1 cellular context compared by ENCODE assay signal in the genomic region with DNA sequence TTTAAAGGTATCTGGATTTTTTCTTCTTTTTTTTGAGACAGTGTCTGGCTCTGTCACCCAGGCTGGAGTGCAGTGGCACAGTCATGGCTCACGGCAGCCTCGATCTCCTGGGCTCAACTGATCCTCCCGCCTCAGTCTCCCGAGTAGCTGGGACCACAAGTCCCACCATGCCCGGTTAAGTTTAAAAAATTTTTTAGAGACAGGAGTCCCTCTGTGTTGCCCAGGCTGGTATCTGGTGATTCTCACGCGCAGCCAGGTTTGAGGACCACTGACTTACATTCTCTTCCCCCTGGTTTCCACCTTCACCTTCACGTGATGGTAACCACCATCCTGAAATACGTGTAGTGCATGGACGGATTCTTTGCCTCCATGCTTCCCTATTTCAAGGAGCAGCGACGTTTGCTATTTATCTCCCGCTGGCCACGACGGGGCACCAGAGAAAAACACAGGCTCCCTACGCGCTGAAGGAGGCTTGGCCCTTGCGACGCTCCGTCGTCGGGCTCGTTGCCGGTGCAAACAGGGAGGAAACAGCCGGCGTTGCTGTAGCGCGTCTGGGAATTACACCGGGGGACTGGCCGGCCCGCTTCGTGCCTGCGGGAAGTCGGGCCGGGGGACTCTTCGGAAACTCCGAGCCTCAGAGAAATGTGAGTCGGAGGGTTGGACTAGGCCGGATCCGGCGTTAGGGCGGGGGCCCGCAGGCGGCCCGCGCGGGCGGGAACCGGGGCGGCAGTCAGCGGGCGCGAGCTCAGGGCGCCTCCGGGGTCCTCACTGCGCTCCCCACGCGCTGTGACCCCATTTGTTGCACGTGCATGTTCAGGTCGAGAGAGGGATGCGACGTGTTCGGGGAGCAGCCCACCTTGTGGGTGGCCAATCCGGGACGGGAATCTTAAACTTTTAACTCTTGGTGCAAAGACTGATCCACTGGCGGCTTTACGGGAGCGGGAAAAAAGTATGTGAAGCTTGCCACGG.
TF ChIP-seq lines count a peak whose summit lies in the region.

A gene with protein sequence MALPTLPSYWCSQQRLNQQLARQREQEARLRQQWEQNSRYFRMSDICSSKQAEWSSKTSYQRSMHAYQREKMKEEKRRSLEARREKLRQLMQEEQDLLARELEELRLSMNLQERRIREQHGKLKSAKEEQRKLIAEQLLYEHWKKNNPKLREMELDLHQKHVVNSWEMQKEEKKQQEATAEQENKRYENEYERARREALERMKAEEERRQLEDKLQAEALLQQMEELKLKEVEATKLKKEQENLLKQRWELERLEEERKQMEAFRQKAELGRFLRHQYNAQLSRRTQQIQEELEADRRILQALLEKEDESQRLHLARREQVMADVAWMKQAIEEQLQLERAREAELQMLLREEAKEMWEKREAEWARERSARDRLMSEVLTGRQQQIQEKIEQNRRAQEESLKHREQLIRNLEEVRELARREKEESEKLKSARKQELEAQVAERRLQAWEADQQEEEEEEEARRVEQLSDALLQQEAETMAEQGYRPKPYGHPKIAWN (plus strand): TSS at position 492 of the 969 bp plus-strand sequence. CDS start 2,753 bp downstream, outside the sequence.

TF ChIP-seq in HepG2, 621 proteins besides CTCF, POLR2A, EP300 and RAD21 (continued from another document and continues in another):
- TF ChIP-seq, protein P1, sequence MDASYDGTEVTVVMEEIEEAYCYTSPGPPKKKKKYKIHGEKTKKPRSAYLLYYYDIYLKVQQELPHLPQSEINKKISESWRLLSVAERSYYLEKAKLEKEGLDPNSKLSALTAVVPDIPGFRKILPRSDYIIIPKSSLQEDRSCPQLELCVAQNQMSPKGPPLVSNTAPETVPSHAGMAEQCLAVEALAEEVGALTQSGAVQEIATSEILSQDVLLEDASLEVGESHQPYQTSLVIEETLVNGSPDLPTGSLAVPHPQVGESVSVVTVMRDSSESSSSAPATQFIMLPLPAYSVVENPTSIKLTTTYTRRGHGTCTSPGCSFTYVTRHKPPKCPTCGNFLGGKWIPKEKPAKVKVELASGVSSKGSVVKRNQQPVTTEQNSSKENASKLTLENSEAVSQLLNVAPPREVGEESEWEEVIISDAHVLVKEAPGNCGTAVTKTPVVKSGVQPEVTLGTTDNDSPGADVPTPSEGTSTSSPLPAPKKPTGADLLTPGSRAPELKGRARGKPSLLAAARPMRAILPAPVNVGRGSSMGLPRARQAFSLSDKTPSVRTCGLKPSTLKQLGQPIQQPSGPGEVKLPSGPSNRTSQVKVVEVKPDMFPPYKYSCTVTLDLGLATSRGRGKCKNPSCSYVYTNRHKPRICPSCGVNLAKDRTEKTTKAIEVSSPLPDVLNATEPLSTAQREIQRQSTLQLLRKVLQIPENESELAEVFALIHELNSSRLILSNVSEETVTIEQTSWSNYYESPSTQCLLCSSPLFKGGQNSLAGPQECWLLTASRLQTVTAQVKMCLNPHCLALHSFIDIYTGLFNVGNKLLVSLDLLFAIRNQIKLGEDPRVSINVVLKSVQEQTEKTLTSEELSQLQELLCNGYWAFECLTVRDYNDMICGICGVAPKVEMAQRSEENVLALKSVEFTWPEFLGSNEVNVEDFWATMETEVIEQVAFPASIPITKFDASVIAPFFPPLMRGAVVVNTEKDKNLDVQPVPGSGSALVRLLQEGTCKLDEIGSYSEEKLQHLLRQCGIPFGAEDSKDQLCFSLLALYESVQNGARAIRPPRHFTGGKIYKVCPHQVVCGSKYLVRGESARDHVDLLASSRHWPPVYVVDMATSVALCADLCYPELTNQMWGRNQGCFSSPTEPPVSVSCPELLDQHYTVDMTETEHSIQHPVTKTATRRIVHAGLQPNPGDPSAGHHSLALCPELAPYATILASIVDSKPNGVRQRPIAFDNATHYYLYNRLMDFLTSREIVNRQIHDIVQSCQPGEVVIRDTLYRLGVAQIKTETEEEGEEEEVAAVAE (CRISPR knock-in tag; IDR thresholded peaks at IDR 0.05; ENCODE audit: borderline replicate concordance): 0 out of 2 replicates have a peak, but pooled peaks have one; percentile 42
- TF ChIP-seq, protein P2, sequence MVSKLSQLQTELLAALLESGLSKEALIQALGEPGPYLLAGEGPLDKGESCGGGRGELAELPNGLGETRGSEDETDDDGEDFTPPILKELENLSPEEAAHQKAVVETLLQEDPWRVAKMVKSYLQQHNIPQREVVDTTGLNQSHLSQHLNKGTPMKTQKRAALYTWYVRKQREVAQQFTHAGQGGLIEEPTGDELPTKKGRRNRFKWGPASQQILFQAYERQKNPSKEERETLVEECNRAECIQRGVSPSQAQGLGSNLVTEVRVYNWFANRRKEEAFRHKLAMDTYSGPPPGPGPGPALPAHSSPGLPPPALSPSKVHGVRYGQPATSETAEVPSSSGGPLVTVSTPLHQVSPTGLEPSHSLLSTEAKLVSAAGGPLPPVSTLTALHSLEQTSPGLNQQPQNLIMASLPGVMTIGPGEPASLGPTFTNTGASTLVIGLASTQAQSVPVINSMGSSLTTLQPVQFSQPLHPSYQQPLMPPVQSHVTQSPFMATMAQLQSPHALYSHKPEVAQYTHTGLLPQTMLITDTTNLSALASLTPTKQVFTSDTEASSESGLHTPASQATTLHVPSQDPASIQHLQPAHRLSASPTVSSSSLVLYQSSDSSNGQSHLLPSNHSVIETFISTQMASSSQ (IDR thresholded peaks at IDR 0.05; ENCODE audit: low read depth): no peak
- TF ChIP-seq, protein P2 (CRISPR knock-in tag; IDR thresholded peaks at IDR 0.05; ENCODE audit: borderline replicate concordance): peak; percentile 65; the same call in 1 of the 2 replicates
- TF ChIP-seq, protein P3, sequence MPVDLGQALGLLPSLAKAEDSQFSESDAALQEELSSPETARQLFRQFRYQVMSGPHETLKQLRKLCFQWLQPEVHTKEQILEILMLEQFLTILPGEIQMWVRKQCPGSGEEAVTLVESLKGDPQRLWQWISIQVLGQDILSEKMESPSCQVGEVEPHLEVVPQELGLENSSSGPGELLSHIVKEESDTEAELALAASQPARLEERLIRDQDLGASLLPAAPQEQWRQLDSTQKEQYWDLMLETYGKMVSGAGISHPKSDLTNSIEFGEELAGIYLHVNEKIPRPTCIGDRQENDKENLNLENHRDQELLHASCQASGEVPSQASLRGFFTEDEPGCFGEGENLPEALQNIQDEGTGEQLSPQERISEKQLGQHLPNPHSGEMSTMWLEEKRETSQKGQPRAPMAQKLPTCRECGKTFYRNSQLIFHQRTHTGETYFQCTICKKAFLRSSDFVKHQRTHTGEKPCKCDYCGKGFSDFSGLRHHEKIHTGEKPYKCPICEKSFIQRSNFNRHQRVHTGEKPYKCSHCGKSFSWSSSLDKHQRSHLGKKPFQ (CRISPR knock-in tag; IDR thresholded peaks at IDR 0.05; ENCODE audit: insufficient replicate concordance): no peak
- TF ChIP-seq MXI1 (IDR thresholded peaks at IDR 0.05; ENCODE audit: borderline replicate concordance, low read depth, low read length) (peak; percentile 67; the same call in 1 of the 3 replicates), ZNF296 (CRISPR knock-in tag; conservative IDR thresholded peaks at IDR 0.05) (no peak; the same call in 1 of the 2 replicates), ZNF24 (IDR thresholded peaks at IDR 0.05) (no peak), SIN3B (IDR thresholded peaks at IDR 0.05; ENCODE audit: low read length) (no peak), FOXA1 (IDR thresholded peaks at IDR 0.05) (no peak), FOXA1 (CRISPR knock-in tag; IDR thresholded peaks at IDR 0.05) (peak; percentile 66; the same call in 1 of the 2 replicates), CEBPG (CRISPR knock-in tag; IDR thresholded peaks at IDR 0.05) (peak; percentile 44; the same call in 1 of the 2 replicates), ZNF850 (CRISPR knock-in tag; conservative IDR thresholded peaks at IDR 0.05) (no peak), ZNF674 (CRISPR knock-in tag; IDR thresholded peaks at IDR 0.05; ENCODE audit: low read depth) (no peak), SATB2 (CRISPR knock-in tag; IDR thresholded peaks at IDR 0.05) (no peak), RAD51 (IDR thresholded peaks at IDR 0.05; ENCODE audit: borderline replicate concordance) (no peak), TCF12 (IDR thresholded peaks at IDR 0.05) (no peak), TCF12 (CRISPR knock-in tag; IDR thresholded peaks at IDR 0.05) (peak; percentile 78; the same call in 1 of the 2 replicates), ZFP37 (CRISPR knock-in tag; IDR thresholded peaks at IDR 0.05; ENCODE audit: borderline replicate concordance) (no peak), SIN3A (IDR thresholded peaks at IDR 0.05; ENCODE audit: borderline replicate concordance, low read depth, low read length) (peak; percentile 94; the same call in 1 of the 2 replicates), TMF1 (CRISPR knock-in tag; IDR thresholded peaks at IDR 0.05; ENCODE audit: low read depth) (peak; percentile 49; the same call in 1 of the 2 replicates), ZNF180 (CRISPR knock-in tag; IDR thresholded peaks at IDR 0.05; ENCODE audit: borderline replicate concordance, low read depth) (no peak), ZNF598 (CRISPR knock-in tag; IDR thresholded peaks at IDR 0.05; ENCODE audit: borderline replicate concordance) (peak; percentile 55; the same call in 1 of the 2 replicates), ZNF577 (CRISPR knock-in tag; IDR thresholded peaks at IDR 0.05; ENCODE audit: borderline replicate concordance, low read depth) (no peak), ZNF713 (CRISPR knock-in tag; IDR thresholded peaks at IDR 0.05) (no peak), ZSCAN20 (CRISPR knock-in tag; IDR thresholded peaks at IDR 0.05; ENCODE audit: borderline replicate concordance) (no peak), GATA4 (IDR thresholded peaks at IDR 0.05; ENCODE audit: borderline replicate concordance, low read depth) (no peak)
- TF ChIP-seq, protein P4, sequence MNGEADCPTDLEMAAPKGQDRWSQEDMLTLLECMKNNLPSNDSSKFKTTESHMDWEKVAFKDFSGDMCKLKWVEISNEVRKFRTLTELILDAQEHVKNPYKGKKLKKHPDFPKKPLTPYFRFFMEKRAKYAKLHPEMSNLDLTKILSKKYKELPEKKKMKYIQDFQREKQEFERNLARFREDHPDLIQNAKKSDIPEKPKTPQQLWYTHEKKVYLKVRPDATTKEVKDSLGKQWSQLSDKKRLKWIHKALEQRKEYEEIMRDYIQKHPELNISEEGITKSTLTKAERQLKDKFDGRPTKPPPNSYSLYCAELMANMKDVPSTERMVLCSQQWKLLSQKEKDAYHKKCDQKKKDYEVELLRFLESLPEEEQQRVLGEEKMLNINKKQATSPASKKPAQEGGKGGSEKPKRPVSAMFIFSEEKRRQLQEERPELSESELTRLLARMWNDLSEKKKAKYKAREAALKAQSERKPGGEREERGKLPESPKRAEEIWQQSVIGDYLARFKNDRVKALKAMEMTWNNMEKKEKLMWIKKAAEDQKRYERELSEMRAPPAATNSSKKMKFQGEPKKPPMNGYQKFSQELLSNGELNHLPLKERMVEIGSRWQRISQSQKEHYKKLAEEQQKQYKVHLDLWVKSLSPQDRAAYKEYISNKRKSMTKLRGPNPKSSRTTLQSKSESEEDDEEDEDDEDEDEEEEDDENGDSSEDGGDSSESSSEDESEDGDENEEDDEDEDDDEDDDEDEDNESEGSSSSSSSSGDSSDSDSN (CRISPR knock-in tag; IDR thresholded peaks at IDR 0.05): peak; percentile 93
- TF ChIP-seq, protein P5, sequence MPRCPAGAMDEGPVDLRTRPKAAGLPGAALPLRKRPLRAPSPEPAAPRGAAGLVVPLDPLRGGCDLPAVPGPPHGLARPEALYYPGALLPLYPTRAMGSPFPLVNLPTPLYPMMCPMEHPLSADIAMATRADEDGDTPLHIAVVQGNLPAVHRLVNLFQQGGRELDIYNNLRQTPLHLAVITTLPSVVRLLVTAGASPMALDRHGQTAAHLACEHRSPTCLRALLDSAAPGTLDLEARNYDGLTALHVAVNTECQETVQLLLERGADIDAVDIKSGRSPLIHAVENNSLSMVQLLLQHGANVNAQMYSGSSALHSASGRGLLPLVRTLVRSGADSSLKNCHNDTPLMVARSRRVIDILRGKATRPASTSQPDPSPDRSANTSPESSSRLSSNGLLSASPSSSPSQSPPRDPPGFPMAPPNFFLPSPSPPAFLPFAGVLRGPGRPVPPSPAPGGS (CRISPR knock-in tag; IDR thresholded peaks at IDR 0.05): peak; percentile 87; the same call in 1 of the 2 replicates
- TF ChIP-seq, protein P6, sequence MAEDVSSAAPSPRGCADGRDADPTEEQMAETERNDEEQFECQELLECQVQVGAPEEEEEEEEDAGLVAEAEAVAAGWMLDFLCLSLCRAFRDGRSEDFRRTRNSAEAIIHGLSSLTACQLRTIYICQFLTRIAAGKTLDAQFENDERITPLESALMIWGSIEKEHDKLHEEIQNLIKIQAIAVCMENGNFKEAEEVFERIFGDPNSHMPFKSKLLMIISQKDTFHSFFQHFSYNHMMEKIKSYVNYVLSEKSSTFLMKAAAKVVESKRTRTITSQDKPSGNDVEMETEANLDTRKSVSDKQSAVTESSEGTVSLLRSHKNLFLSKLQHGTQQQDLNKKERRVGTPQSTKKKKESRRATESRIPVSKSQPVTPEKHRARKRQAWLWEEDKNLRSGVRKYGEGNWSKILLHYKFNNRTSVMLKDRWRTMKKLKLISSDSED (CRISPR knock-in tag; IDR thresholded peaks at IDR 0.05): no peak
- TF ChIP-seq, protein P7, sequence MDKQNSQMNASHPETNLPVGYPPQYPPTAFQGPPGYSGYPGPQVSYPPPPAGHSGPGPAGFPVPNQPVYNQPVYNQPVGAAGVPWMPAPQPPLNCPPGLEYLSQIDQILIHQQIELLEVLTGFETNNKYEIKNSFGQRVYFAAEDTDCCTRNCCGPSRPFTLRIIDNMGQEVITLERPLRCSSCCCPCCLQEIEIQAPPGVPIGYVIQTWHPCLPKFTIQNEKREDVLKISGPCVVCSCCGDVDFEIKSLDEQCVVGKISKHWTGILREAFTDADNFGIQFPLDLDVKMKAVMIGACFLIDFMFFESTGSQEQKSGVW (CRISPR knock-in tag; IDR thresholded peaks at IDR 0.05; ENCODE audit: borderline replicate concordance): no peak
- TF ChIP-seq, protein P8, sequence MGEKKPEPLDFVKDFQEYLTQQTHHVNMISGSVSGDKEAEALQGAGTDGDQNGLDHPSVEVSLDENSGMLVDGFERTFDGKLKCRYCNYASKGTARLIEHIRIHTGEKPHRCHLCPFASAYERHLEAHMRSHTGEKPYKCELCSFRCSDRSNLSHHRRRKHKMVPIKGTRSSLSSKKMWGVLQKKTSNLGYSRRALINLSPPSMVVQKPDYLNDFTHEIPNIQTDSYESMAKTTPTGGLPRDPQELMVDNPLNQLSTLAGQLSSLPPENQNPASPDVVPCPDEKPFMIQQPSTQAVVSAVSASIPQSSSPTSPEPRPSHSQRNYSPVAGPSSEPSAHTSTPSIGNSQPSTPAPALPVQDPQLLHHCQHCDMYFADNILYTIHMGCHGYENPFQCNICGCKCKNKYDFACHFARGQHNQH (CRISPR knock-in tag; IDR thresholded peaks at IDR 0.05): peak; percentile 85
- TF ChIP-seq, protein P9, sequence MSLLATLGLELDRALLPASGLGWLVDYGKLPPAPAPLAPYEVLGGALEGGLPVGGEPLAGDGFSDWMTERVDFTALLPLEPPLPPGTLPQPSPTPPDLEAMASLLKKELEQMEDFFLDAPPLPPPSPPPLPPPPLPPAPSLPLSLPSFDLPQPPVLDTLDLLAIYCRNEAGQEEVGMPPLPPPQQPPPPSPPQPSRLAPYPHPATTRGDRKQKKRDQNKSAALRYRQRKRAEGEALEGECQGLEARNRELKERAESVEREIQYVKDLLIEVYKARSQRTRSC (CRISPR knock-in tag; IDR thresholded peaks at IDR 0.05; ENCODE audit: low read depth): 0 out of 2 replicates have a peak, but pooled peaks have one; percentile 34
